10 cellular contexts compared by ENCODE assay signal in the genomic region with DNA sequence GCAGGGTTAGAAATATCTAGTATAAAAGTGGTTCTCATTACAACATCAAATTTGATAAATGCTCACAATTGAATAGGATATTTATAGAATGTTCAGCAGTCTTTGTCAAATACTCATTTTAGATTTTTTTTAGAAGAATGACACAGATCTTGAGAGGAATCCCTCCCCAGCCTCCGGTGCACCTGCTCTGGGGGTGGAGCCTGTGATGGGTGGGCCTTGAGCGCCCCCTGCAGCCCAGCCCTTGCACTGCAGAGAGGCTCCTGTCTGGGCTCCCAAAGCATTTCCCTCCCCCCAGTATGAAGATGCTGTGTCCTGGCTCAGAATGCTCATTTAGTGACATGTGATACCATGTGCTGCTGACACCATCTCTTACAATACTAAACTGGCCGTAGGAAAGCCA.
DNase-seq lines count a peak whose midpoint lies in the region; ATAC-seq, FAIRE-seq and TF ChIP-seq lines count a peak whose summit lies in the region.
"Had no signal": no experiment of that assay in that cellular context is flagged by ENCODE, and none has a peak within 500 bp of the region (broad histone marks: within the 10 kb centered on the region; RNA-seq: fewer than 3 reads in every experiment).

No MANE protein-coding gene starts in this region.

- H3K9me3 Mint-ChIP-seq in activated CD4-positive, alpha-beta memory T cell treated with anti-CD3 and anti-CD28 coated beads, Interleukin-2, amount 10 ng/mL, durations not matched to agents 7 days and 5 days = no peaks in the 10 kb centered on the region
- H3K9me3 Mint-ChIP-seq in endodermal cell = peaks cover 98% of the 10 kb centered on the region

- 0% methylated on average over 2 of the region's 3 CpGs for WGBS in HepG2 (ENCODE audit: low lambda C conversion rate)
- 20 to 30% methylated on average over 1 to 3 of the region's 3 CpGs for WGBS in transverse colon (ENCODE audit: low coverage in 1 of 2), 2 donors
- WGBS in endodermal cell (ENCODE audit: insufficient coverage in 1 of 2, insufficient read length in 1 of 2), 2 experiments = 40 to 42% methylated on average over 2 to 3 of the region's 3 CpGs

- DNase-seq in activated gamma-delta T cell treated with Interleukin-2 at 50 U/mL for 16 hours = peak; percentile 41
- DNase-seq in activated gamma-delta T cell (lab: John Stamatoyannopoulos, UW) = no peak
- DNase-seq in activated CD4-positive, alpha-beta memory T cell treated with anti-CD3 and anti-CD28 coated beads, Interleukin-2, amount 10 ng/mL, durations not matched to agents 7 days and 5 days = peak; percentile 66
- DNase-seq in HepG2 (ENCODE audit: low spot score) = no peak
- no peak for DNase-seq in transverse colon
- no peak for DNase-seq in NCI-H2029 (lab: John Stamatoyannopoulos, UW)
- DNase-seq in sciatic nerve (ENCODE audit: low spot score) = no peak
- no peak for DNase-seq in endodermal cell
- DNase-seq: foreskin melanocyte had no signal

- TF ChIP-seq POLR2A in HepG2 (IDR thresholded peaks at IDR 0.05; ENCODE audit: insufficient read depth in 1 of 2, low read depth in 2 of 2, low read length in 2 of 2) = no peak
- TF ChIP-seq POLR2A in transverse colon (IDR thresholded peaks at IDR 0.05) = no peak

- CTCF ChIA-PET in activated CD4-positive, alpha-beta memory T cell treated with anti-CD3 and anti-CD28 coated beads, Interleukin-2, amount 10 ng/mL, durations not matched to agents 7 days and 5 days (lab: Charles Lee) = interaction anchor here (0.6 to 1.5 kb wide), 7 partner anchors 10 to 218 kb away, joined by 3 to 6 read pairs (median 3); no protein-coding TSS in a partner anchor
- CTCF ChIA-PET in HepG2 (lab: Yijun Ruan, JAX; ENCODE audit: low intra/inter-chr PET ratio, low total read pairs) = interaction anchor here (0.9 kb wide), 1 partner anchor 10 kb away, joined by 3 read pairs; no protein-coding TSS in a partner anchor

- H3K9me3 ChIP-seq in HepG2 (ENCODE audit: low read length) (no peaks in the 10 kb centered on the region), transverse colon (no peaks in the 10 kb centered on the region), endodermal cell (ENCODE audit: control insufficient read depth, low read length) (peaks cover 89% of the 10 kb centered on the region)
- H3K9me3 ChIP-seq: ascending aorta had no signal

- no peak overlapping the region for H2AFZ ChIP-seq in HepG2 (ENCODE audit: low read length)

- H3K27me3 Mint-ChIP-seq in activated CD4-positive, alpha-beta memory T cell treated with anti-CD3 and anti-CD28 coated beads, Interleukin-2, amount 10 ng/mL, durations not matched to agents 7 days and 5 days = peaks cover 34% of the 10 kb centered on the region
- no peaks in the 10 kb centered on the region for H3K27me3 Mint-ChIP-seq in endodermal cell (ENCODE audit: insufficient read depth)

- H3K27me3 ChIP-seq in HepG2 (ENCODE audit: control insufficient read depth in 1 of 2, insufficient read depth in 2 of 2, low read length in 2 of 2) = no peaks in the 10 kb centered on the region
- no peaks in the 10 kb centered on the region for H3K27me3 ChIP-seq in transverse colon
- H3K27me3 ChIP-seq in endodermal cell (ENCODE audit: control insufficient read depth, insufficient read depth, low read length, poor library complexity, severe bottlenecking) = no peaks in the 10 kb centered on the region
- H3K27me3 ChIP-seq: ascending aorta had no signal

- POLR2A ChIA-PET in activated CD4-positive, alpha-beta memory T cell treated with anti-CD3 and anti-CD28 coated beads, Interleukin-2, amount 10 ng/mL, durations not matched to agents 7 days and 5 days (lab: Charles Lee) = no interaction called here
- POLR2A ChIA-PET in HepG2 (lab: Yijun Ruan, JAX) = no interaction called here

- H3K9ac ChIP-seq in HepG2 (ENCODE audit: insufficient read depth, low read depth, low read length) (no peak overlapping the region), endodermal cell (ENCODE audit: extremely low read depth, low read length, poor library complexity, severe bottlenecking) (no peak overlapping the region)

- in situ Hi-C loops in HepG2 (cut with HindIII; ENCODE audit: extremely low pct_ligation_motif_present, low pct_unique_long_range_greater_than_20kb) (no loop called here), transverse colon (cut with MboI; ENCODE audit: low pct_ligation_motif_present in 1 of 4, low pct_unique_long_range_greater_than_20kb in 1 of 4, low sequenced_read_pairs in 3 of 4) (no loop called here)

- ATAC-seq in HepG2 (no peak), sciatic nerve (no peak)

- no peak overlapping the region for H3K27ac Mint-ChIP-seq in activated CD4-positive, alpha-beta memory T cell treated with anti-CD3 and anti-CD28 coated beads, Interleukin-2, amount 10 ng/mL, durations not matched to agents 7 days and 5 days
- no peak overlapping the region for H3K27ac Mint-ChIP-seq in endodermal cell

- no peak for TF ChIP-seq RAD21 in HepG2 (CRISPR knock-in tag; IDR thresholded peaks at IDR 0.05)

- H3K36me3 ChIP-seq in HepG2 (replicated peaks in 1 of 2; ENCODE audit: control insufficient read depth in 1 of 2, insufficient read depth in 2 of 2, low read length in 2 of 2) (no peaks in the 10 kb centered on the region), transverse colon (no peaks in the 10 kb centered on the region), endodermal cell (ENCODE audit: control insufficient read depth, insufficient read depth, low read length) (no peaks in the 10 kb centered on the region)
- H3K36me3 ChIP-seq: ascending aorta had no signal

- no peak overlapping the region for H3K4me2 ChIP-seq in HepG2 (ENCODE audit: low read depth, low read length)

- H3K4me3 ChIP-seq in HepG2 (replicated peaks in 1 of 3; ENCODE audit: insufficient read depth in 1 of 3, low read depth in 2 of 3, low read length in 3 of 3) (no peak overlapping the region), transverse colon (no peak overlapping the region), endodermal cell (ENCODE audit: low read length) (no peak overlapping the region)
- H3K4me3 ChIP-seq: ascending aorta had no signal

- H3K27ac ChIP-seq in HepG2 (ENCODE audit: extremely low read length, insufficient read depth, low read length) = no peak overlapping the region
- no peak overlapping the region for H3K27ac ChIP-seq in transverse colon
- H3K27ac ChIP-seq in endodermal cell (ENCODE audit: low read depth, low read length) = no peak overlapping the region
- H3K27ac ChIP-seq: ascending aorta had no signal

- no TSS peak for BruUV-seq in HepG2 (replicated peaks; lab: Mats Ljungman, UMichigan)

- no peak for FAIRE-seq in HepG2 (lab: Jason Lieb, UNC)

- H3K4me1 ChIP-seq in HepG2 (ENCODE audit: insufficient read depth, low read length) (no peaks in the 10 kb centered on the region), transverse colon (no peaks in the 10 kb centered on the region), endodermal cell (ENCODE audit: control insufficient read depth, insufficient read depth, low read length) (no peaks in the 10 kb centered on the region)
- H3K4me1 ChIP-seq: ascending aorta had no signal

- no peaks in the 10 kb centered on the region for H3K79me2 ChIP-seq in HepG2 (ENCODE audit: insufficient read depth, low read length)

- H3K36me3 Mint-ChIP-seq in activated CD4-positive, alpha-beta memory T cell treated with anti-CD3 and anti-CD28 coated beads, Interleukin-2, amount 10 ng/mL, durations not matched to agents 7 days and 5 days (ENCODE audit: low read depth) = no peaks in the 10 kb centered on the region
- H3K36me3 Mint-ChIP-seq in endodermal cell (ENCODE audit: low read depth) = peaks cover 1% of the 10 kb centered on the region

- intact Hi-C loops in HepG2 (cut with micrococcal nuclease; ENCODE audit: unreplicated experiment) = no loop called here
- intact Hi-C loops in transverse colon (cut with DNase I; ENCODE audit: low total_unique reads) = no loop called here
- intact Hi-C loops in sciatic nerve (cut with DNase I) = no loop called here

- TF ChIP-seq CTCF in HepG2 (CRISPR knock-in tag; IDR thresholded peaks at IDR 0.05) (peak; percentile 43), transverse colon (IDR thresholded peaks at IDR 0.05) (peak in 3 of 5 experiments; percentile 7 to 18 (median 15)), endodermal cell (conservative IDR thresholded peaks at IDR 0.05) (no peak)

- H3K4me3 Mint-ChIP-seq in activated CD4-positive, alpha-beta memory T cell treated with anti-CD3 and anti-CD28 coated beads, Interleukin-2, amount 10 ng/mL, durations not matched to agents 7 days and 5 days = no peak overlapping the region
- H3K4me3 Mint-ChIP-seq in endodermal cell = no peak overlapping the region

- H3K4me1 Mint-ChIP-seq in activated CD4-positive, alpha-beta memory T cell treated with anti-CD3 and anti-CD28 coated beads, Interleukin-2, amount 10 ng/mL, durations not matched to agents 7 days and 5 days = peaks cover 5% of the 10 kb centered on the region
- no peaks in the 10 kb centered on the region for H3K4me1 Mint-ChIP-seq in endodermal cell

- no peaks in the 10 kb centered on the region for H4K20me1 ChIP-seq in HepG2 (ENCODE audit: insufficient read depth, low read length)

- TF ChIP-seq EP300 in HepG2 (IDR thresholded peaks at IDR 0.05; ENCODE audit: low read depth in 2 of 2, low read length in 2 of 2) = no peak
- no peak for TF ChIP-seq EP300 in HepG2 (CRISPR knock-in tag; IDR thresholded peaks at IDR 0.05; ENCODE audit: borderline replicate concordance)
- TF ChIP-seq EP300 in transverse colon (IDR thresholded peaks at IDR 0.05; ENCODE audit: low read depth) = no peak

TF ChIP-seq in HepG2, 621 proteins besides CTCF, POLR2A, EP300 and RAD21 (continues in another document):
- TF ChIP-seq HHEX (CRISPR knock-in tag; IDR thresholded peaks at IDR 0.05) (no peak), ZNF296 (CRISPR knock-in tag; conservative IDR thresholded peaks at IDR 0.05) (no peak), YY1 (IDR thresholded peaks at IDR 0.05; ENCODE audit: insufficient read depth, insufficient replicate concordance, low read depth, low read length) (no peak)
- TF ChIP-seq, protein P1, sequence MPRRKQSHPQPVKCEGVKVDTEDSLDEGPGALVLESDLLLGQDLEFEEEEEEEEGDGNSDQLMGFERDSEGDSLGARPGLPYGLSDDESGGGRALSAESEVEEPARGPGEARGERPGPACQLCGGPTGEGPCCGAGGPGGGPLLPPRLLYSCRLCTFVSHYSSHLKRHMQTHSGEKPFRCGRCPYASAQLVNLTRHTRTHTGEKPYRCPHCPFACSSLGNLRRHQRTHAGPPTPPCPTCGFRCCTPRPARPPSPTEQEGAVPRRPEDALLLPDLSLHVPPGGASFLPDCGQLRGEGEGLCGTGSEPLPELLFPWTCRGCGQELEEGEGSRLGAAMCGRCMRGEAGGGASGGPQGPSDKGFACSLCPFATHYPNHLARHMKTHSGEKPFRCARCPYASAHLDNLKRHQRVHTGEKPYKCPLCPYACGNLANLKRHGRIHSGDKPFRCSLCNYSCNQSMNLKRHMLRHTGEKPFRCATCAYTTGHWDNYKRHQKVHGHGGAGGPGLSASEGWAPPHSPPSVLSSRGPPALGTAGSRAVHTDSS (CRISPR knock-in tag; conservative IDR thresholded peaks at IDR 0.05) = no peak

Comparison
In these comparisons a context has a peak if more than half of its experiments do, and no peak if none do; other contexts are left out.
1. DNase-seq: peak in activated gamma-delta T cell treated with Interleukin-2 at 50 U/mL for 16 hours (single experiment) and activated CD4-positive, alpha-beta memory T cell treated with anti-CD3 and anti-CD28 coated beads, Interleukin-2, amount 10 ng/mL, durations not matched to agents 7 days and 5 days (single experiment); none in activated gamma-delta T cell (single experiment), HepG2 (single experiment), transverse colon (single experiment), NCI-H2029 (single experiment), sciatic nerve (single experiment) and endodermal cell (single experiment).